Comparison of ENCODE assay signal across 12 cellular contexts in genomic region chr7:156608176-156608478, GRCh38. TPM values are rescaled to one million over a fixed set of nuclear protein-coding genes. Genes with fewer than 3 reads are reported as not detected.
DNase-seq lines count a peak whose midpoint lies in the region; ATAC-seq and TF ChIP-seq lines count a peak whose summit lies in the region.
"Had no signal": no experiment of that assay in that cellular context is flagged by ENCODE, and none has a peak within 500 bp of the region (broad histone marks: within the 10 kb centered on the region; RNA-seq: fewer than 3 reads in every experiment).

No MANE protein-coding gene starts in this region.

- intact Hi-C loops in heart left ventricle (cut with DNase I) (no loop called here), Right ventricle myocardium inferior (cut with DNase I) (no loop called here), vagina (cut with DNase I) (no loop called here)
- intact Hi-C loops in dendritic cell treated with granulocyte-macrophage colony-stimulating factor and Interleukin-4, amounts not matched to agents 40 ng/mL and 50 ng/mL, for 4 days (cut with micrococcal nuclease) = no loop called here

- H3K4me3 Mint-ChIP-seq in dendritic cell treated with granulocyte-macrophage colony-stimulating factor and Interleukin-4, amounts not matched to agents 40 ng/mL and 50 ng/mL, for 4 days = peak overlapping the region; percentile 53
- H3K4me3 Mint-ChIP-seq in naive B cell = peak overlapping the region in 7 of 8 donors; percentile 33 to 79 (median 68)

- no peak for TF ChIP-seq CTCF in heart left ventricle (IDR thresholded peaks at IDR 0.05)
- no peak for TF ChIP-seq CTCF in vagina (IDR thresholded peaks at IDR 0.05)

- H3K4me1 ChIP-seq in heart left ventricle = peaks cover 0 to 11% (median 4%) of the 10 kb centered on the region in 12 donors
- peaks cover 7% of the 10 kb centered on the region for H3K4me1 ChIP-seq in vagina

- H3K27ac Mint-ChIP-seq in dendritic cell treated with granulocyte-macrophage colony-stimulating factor and Interleukin-4, amounts not matched to agents 40 ng/mL and 50 ng/mL, for 4 days = no peak overlapping the region
- H3K27ac Mint-ChIP-seq in naive B cell = no peak overlapping the region

- H3K27me3 ChIP-seq in heart left ventricle (peaks cover 0 to 44% (median 15%) of the 10 kb centered on the region in 9 donors), vagina (no peaks in the 10 kb centered on the region)
- H3K27me3 ChIP-seq: BLaER1 had no signal

- DNase-seq in heart left ventricle (no peak), Right ventricle myocardium inferior (ENCODE audit: missing footprints) (no peak), naive B cell (no peak), vagina (ENCODE audit: extremely low spot score in 2 of 2) (no peak), ecto neural progenitor cell (ENCODE audit: low spot score) (no peak)
- DNase-seq: activated CD4-positive, alpha-beta T cell treated with anti-CD3 and anti-CD28 coated beads, Interleukin-2, amount 50 U/mL, for 4 hours; NCI-H146; RPMI8226 had no signal

- H3K4me3 ChIP-seq in heart left ventricle (peak overlapping the region; percentile 13 to 56 (median 44)), vagina (peak overlapping the region; percentile 36)
- H3K4me3 ChIP-seq: BLaER1 had no signal

- H3K36me3 ChIP-seq in heart left ventricle (no peaks in the 10 kb centered on the region), vagina (no peaks in the 10 kb centered on the region)
- H3K36me3 ChIP-seq: BLaER1 had no signal

- TF ChIP-seq POLR2A in heart left ventricle (IDR thresholded peaks at IDR 0.05) (no peak), vagina (IDR thresholded peaks at IDR 0.05) (no peak)

- H3K27me3 Mint-ChIP-seq in dendritic cell treated with granulocyte-macrophage colony-stimulating factor and Interleukin-4, amounts not matched to agents 40 ng/mL and 50 ng/mL, for 4 days = peaks cover 55% of the 10 kb centered on the region
- peaks cover 39 to 59% (median 57%) of the 10 kb centered on the region in 3 donors for H3K27me3 Mint-ChIP-seq in naive B cell

- whole genome bisulfite sequencing in heart left ventricle, 4 donors = 15 to 47% (median 33%) methylated on average over 17 of the region's 17 CpGs

- H3K27ac ChIP-seq in heart left ventricle = no peak overlapping the region
- no peak overlapping the region for H3K27ac ChIP-seq in vagina
- H3K27ac ChIP-seq: BLaER1 had no signal

- peak in 3 of 4 donors; percentile 33 to 57 (median 37) for ATAC-seq in heart left ventricle
- ATAC-seq in Right ventricle myocardium inferior = no peak
- ATAC-seq in naive B cell (ENCODE audit: low read depth in 2 of 2) = no peak
- ATAC-seq in HG03342 (IDR thresholded peaks at IDR 0.05; ENCODE audit: unreplicated experiment) = no peak
- ATAC-seq in HG03045 (IDR thresholded peaks at IDR 0.05; ENCODE audit: unreplicated experiment) = no peak

- H3K9me3 ChIP-seq in heart left ventricle (no peaks in the 10 kb centered on the region), vagina (no peaks in the 10 kb centered on the region)

- H3K36me3 Mint-ChIP-seq in dendritic cell treated with granulocyte-macrophage colony-stimulating factor and Interleukin-4, amounts not matched to agents 40 ng/mL and 50 ng/mL, for 4 days (ENCODE audit: low read depth) = no peaks in the 10 kb centered on the region
- H3K36me3 Mint-ChIP-seq in naive B cell = no peaks in the 10 kb centered on the region

- peaks cover 6% of the 10 kb centered on the region for H3K4me1 Mint-ChIP-seq in dendritic cell treated with granulocyte-macrophage colony-stimulating factor and Interleukin-4, amounts not matched to agents 40 ng/mL and 50 ng/mL, for 4 days (ENCODE audit: low read depth)
- peaks cover 4 to 6% (median 5%) of the 10 kb centered on the region in 3 donors for H3K4me1 Mint-ChIP-seq in naive B cell

- H3K9me3 Mint-ChIP-seq in dendritic cell treated with granulocyte-macrophage colony-stimulating factor and Interleukin-4, amounts not matched to agents 40 ng/mL and 50 ng/mL, for 4 days = no peaks in the 10 kb centered on the region
- H3K9me3 Mint-ChIP-seq in naive B cell = no peaks in the 10 kb centered on the region

RNA-seq across cellular contexts. Expression of gene RNF32, which starts 32.4 kb away (rescaled TPM):
- under 1 TPM in 5 of 9 donors, not detected in 4; 0.30 to 0.75 (median 0.35) TPM for total RNA-seq in heart left ventricle
- polyA plus RNA-seq in heart left ventricle = under 1 TPM; 0.19 TPM
- total RNA-seq in Right ventricle myocardium inferior = 0.30 TPM
- polyA plus RNA-seq in naive B cell (ENCODE audit: low read depth in 6 of 6) = 1 to 10 TPM in 5 of 6 donors, not detected in 1; 1.3 to 3.4 (median 2.8) TPM
- not detected for total RNA-seq in vagina

Comparison
In these comparisons a context has a peak if more than half of its experiments do, and no peak if none do; other contexts are left out.
1. ATAC-seq: peak in heart left ventricle (3 of 4); none in Right ventricle myocardium inferior (single experiment), naive B cell (0 of 2), HG03342 (single experiment) and HG03045 (single experiment).